Comparison of ENCODE assay signal across 20 cellular contexts in genomic region chr3:71078723-71079525, GRCh38.
DNase-seq lines count a peak whose midpoint lies in the region; ATAC-seq and TF ChIP-seq lines count a peak whose summit lies in the region.
"Had no signal": no experiment of that assay in that cellular context is flagged by ENCODE, and none has a peak within 500 bp of the region (broad histone marks: within the 10 kb centered on the region; RNA-seq: fewer than 3 reads in every experiment).

No MANE protein-coding gene starts in this region.

- peaks cover 92% of the 10 kb centered on the region for H3K4me1 Mint-ChIP-seq in CD4-positive, alpha-beta T cell (ENCODE audit: low read depth)
- H3K4me1 Mint-ChIP-seq in activated T-helper 2 cell treated with anti-CD3 and anti-CD28 coated beads, Interferon-gamma antibody, Interleukin-2, Interleukin-4, amounts not matched to agents 10 μg/mL and 5 μg/mL and 100 μg/mL, durations not matched to agents 14 hours and 24 hours and 36 hours (ENCODE audit: low read depth) = peaks cover 68% of the 10 kb centered on the region
- H3K4me1 Mint-ChIP-seq in naive B cell = peaks cover 66 to 92% (median 92%) of the 10 kb centered on the region in 3 donors

- intact Hi-C loops in CD4-positive, alpha-beta T cell (cut with DNase I, micrococcal nuclease) = loop anchor here in 1 of 2 experiments (10.0 kb wide), 1 partner anchor 524 kb away; no protein-coding TSS in a partner anchor
- intact Hi-C loops in activated T-helper 2 cell treated with anti-CD3 and anti-CD28 coated beads, Interferon-gamma antibody, Interleukin-2, Interleukin-4, amounts not matched to agents 10 μg/mL and 5 μg/mL and 100 μg/mL, durations not matched to agents 14 hours and 24 hours and 36 hours (cut with micrococcal nuclease) = no loop called here
- intact Hi-C loops in Right ventricle myocardium superior (cut with DNase I) = no loop called here
- intact Hi-C loops in posterior vena cava (cut with DNase I) = no loop called here

- POLR2A ChIA-PET in CD4-positive, alpha-beta T cell (lab: Charles Lee) = interaction anchor here (1.0 to 2.5 kb wide), 5 partner anchors 8 to 19 kb away, joined by 3 to 14 read pairs (median 4); no protein-coding TSS in a partner anchor

- H3K9me3 ChIP-seq in CD4-positive, alpha-beta T cell (ENCODE audit: control insufficient read depth, low read length) = no peaks in the 10 kb centered on the region
- H3K9me3 ChIP-seq in HUES48 (ENCODE audit: control insufficient read depth, insufficient read depth, low read length) = no peaks in the 10 kb centered on the region
- H3K9me3 ChIP-seq: BLaER1 had no signal

- no peak for TF ChIP-seq CTCF in CD4-positive, alpha-beta T cell (IDR thresholded peaks at IDR 0.05)

- no peaks in the 10 kb centered on the region for H3K27me3 Mint-ChIP-seq in CD4-positive, alpha-beta T cell
- no peaks in the 10 kb centered on the region for H3K27me3 Mint-ChIP-seq in activated T-helper 2 cell treated with anti-CD3 and anti-CD28 coated beads, Interferon-gamma antibody, Interleukin-2, Interleukin-4, amounts not matched to agents 10 μg/mL and 5 μg/mL and 100 μg/mL, durations not matched to agents 14 hours and 24 hours and 36 hours (ENCODE audit: low read depth)
- H3K27me3 Mint-ChIP-seq in naive B cell = no peaks in the 10 kb centered on the region
- H3K27me3 Mint-ChIP-seq: activated CD8-positive, alpha-beta memory T cell treated with anti-CD3 and anti-CD28 coated beads, Interleukin-2, amount 10 ng/mL, durations not matched to agents 7 days and 5 days had no signal

- no peaks in the 10 kb centered on the region for H3K9me3 Mint-ChIP-seq in CD4-positive, alpha-beta T cell
- H3K9me3 Mint-ChIP-seq in activated T-helper 2 cell treated with anti-CD3 and anti-CD28 coated beads, Interferon-gamma antibody, Interleukin-2, Interleukin-4, amounts not matched to agents 10 μg/mL and 5 μg/mL and 100 μg/mL, durations not matched to agents 14 hours and 24 hours and 36 hours = no peaks in the 10 kb centered on the region
- H3K9me3 Mint-ChIP-seq in naive B cell = no peaks in the 10 kb centered on the region

- H3K9ac ChIP-seq in HUES48 (ENCODE audit: low read depth, low read length) = no peak overlapping the region
- H3K9ac ChIP-seq: BLaER1 had no signal

- H3K27ac ChIP-seq in CD4-positive, alpha-beta T cell (ENCODE audit: low read depth, low read length) = peak overlapping the region; percentile 48
- H3K27ac ChIP-seq in HUES48 (ENCODE audit: low read depth, low read length) = peak overlapping the region; percentile 23
- H3K27ac ChIP-seq: BLaER1 had no signal

- peak overlapping the region; percentile 86 for H3K27ac Mint-ChIP-seq in CD4-positive, alpha-beta T cell
- peak overlapping the region; percentile 46 for H3K27ac Mint-ChIP-seq in activated T-helper 2 cell treated with anti-CD3 and anti-CD28 coated beads, Interferon-gamma antibody, Interleukin-2, Interleukin-4, amounts not matched to agents 10 μg/mL and 5 μg/mL and 100 μg/mL, durations not matched to agents 14 hours and 24 hours and 36 hours
- H3K27ac Mint-ChIP-seq in naive B cell = peak overlapping the region; percentile 61 to 95 (median 88)
- H3K27ac Mint-ChIP-seq: activated CD8-positive, alpha-beta memory T cell treated with anti-CD3 and anti-CD28 coated beads, Interleukin-2, amount 10 ng/mL, durations not matched to agents 7 days and 5 days had no signal

- CTCF ChIA-PET in CD4-positive, alpha-beta T cell (lab: Charles Lee) = interaction anchor here (1.1 to 1.7 kb wide), 2 partner anchors 8 to 66 kb away, joined by 3 to 5 read pairs; no protein-coding TSS in a partner anchor

- peak overlapping the region; percentile 65 for H3K4me3 Mint-ChIP-seq in CD4-positive, alpha-beta T cell
- H3K4me3 Mint-ChIP-seq in activated T-helper 2 cell treated with anti-CD3 and anti-CD28 coated beads, Interferon-gamma antibody, Interleukin-2, Interleukin-4, amounts not matched to agents 10 μg/mL and 5 μg/mL and 100 μg/mL, durations not matched to agents 14 hours and 24 hours and 36 hours (ENCODE audit: low read depth) = no peak overlapping the region
- peak overlapping the region in 7 of 8 donors; percentile 30 to 84 (median 69) for H3K4me3 Mint-ChIP-seq in naive B cell
- H3K4me3 Mint-ChIP-seq: activated CD8-positive, alpha-beta memory T cell treated with anti-CD3 and anti-CD28 coated beads, Interleukin-2, amount 10 ng/mL, durations not matched to agents 7 days and 5 days had no signal

- H3K4me3 ChIP-seq in HUES48 (ENCODE audit: low read depth, low read length) = no peak overlapping the region
- H3K4me3 ChIP-seq: BLaER1, GM12878 had no signal

- peaks cover 31% of the 10 kb centered on the region for H3K4me1 ChIP-seq in HUES48 (ENCODE audit: control insufficient read depth, insufficient read depth, low read length)

- H3K36me3 ChIP-seq in HUES48 (ENCODE audit: control insufficient read depth, insufficient read depth, low read length) = no peaks in the 10 kb centered on the region
- H3K36me3 ChIP-seq: BLaER1 had no signal

- DNase-seq in CD4-positive, alpha-beta T cell = no peak
- no peak for DNase-seq in activated T-helper 2 cell treated with anti-CD3 and anti-CD28 coated beads, Interferon-gamma antibody, Interleukin-2, Interleukin-4, amounts not matched to agents 10 μg/mL and 5 μg/mL and 100 μg/mL, durations not matched to agents 14 hours and 24 hours and 36 hours (ENCODE audit: low spot score)
- DNase-seq in naive B cell (no peak), Right ventricle myocardium superior (no peak), posterior vena cava (ENCODE audit: low spot score) (no peak), DMS153 treated with DMSO at 0.1 percent for 48 hours (lab: John Stamatoyannopoulos, UW; ENCODE audit: unreplicated experiment) (no peak)
- DNase-seq in stimulated activated CD4-positive, alpha-beta T cell treated with anti-CD3 and anti-CD28 coated beads, Interleukin-4, amount 100 ng/mL, for 4 hours = no peak
- DNase-seq: activated CD8-positive, alpha-beta memory T cell treated with anti-CD3 and anti-CD28 coated beads, Interleukin-2, amount 10 ng/mL, durations not matched to agents 7 days and 5 days; anterior cingulate cortex; erythroblast; glutamatergic neuron; HCEC 1CT; islet precursor cell; NCI-H1417 treated with DMSO at 0.1 percent for 48 hours; NCI-H226; posterior cingulate gyrus; SIG-M5 had no signal

- ATAC-seq in CD4-positive, alpha-beta T cell (ENCODE audit: poor library complexity) = peak; percentile 38
- no peak for ATAC-seq in naive B cell (ENCODE audit: low read depth in 2 of 2)
- no peak for ATAC-seq in Right ventricle myocardium superior (ENCODE audit: poor library complexity)
- ATAC-seq: activated CD8-positive, alpha-beta memory T cell treated with anti-CD3 and anti-CD28 coated beads, Interleukin-2, amount 10 ng/mL, durations not matched to agents 7 days and 5 days; GM12878 had no signal

- H3K27me3 ChIP-seq in CD4-positive, alpha-beta T cell (ENCODE audit: control insufficient read depth, insufficient read depth, low read length) = no peaks in the 10 kb centered on the region
- no peaks in the 10 kb centered on the region for H3K27me3 ChIP-seq in HUES48 (ENCODE audit: control insufficient read depth, insufficient read depth, low read length)
- H3K27me3 ChIP-seq: BLaER1 had no signal

- H3K36me3 Mint-ChIP-seq in CD4-positive, alpha-beta T cell (ENCODE audit: low read depth) = peaks cover 67% of the 10 kb centered on the region
- H3K36me3 Mint-ChIP-seq in activated T-helper 2 cell treated with anti-CD3 and anti-CD28 coated beads, Interferon-gamma antibody, Interleukin-2, Interleukin-4, amounts not matched to agents 10 μg/mL and 5 μg/mL and 100 μg/mL, durations not matched to agents 14 hours and 24 hours and 36 hours (ENCODE audit: low read depth) = peaks cover 47% of the 10 kb centered on the region
- peaks cover 10 to 12% of the 10 kb centered on the region in 2 donors for H3K36me3 Mint-ChIP-seq in naive B cell
